In genomic region chr1:150234647-150235435, GRCh38 we compare ENCODE assay signal across 8 cellular contexts. TPM values are rescaled to one million over a fixed set of nuclear protein-coding genes. Genes with fewer than 3 reads are reported as not detected.
DNase-seq lines count a peak whose midpoint lies in the region; ATAC-seq and TF ChIP-seq lines count a peak whose summit lies in the region.

No MANE protein-coding gene starts in this region.

- DNase-seq in DMS153 treated with DMSO at 0.1 percent for 48 hours (lab: John Stamatoyannopoulos, UW; ENCODE audit: unreplicated experiment) (peak; percentile 58), SK-N-MC (ENCODE audit: low read depth, low spot score) (no peak), Right ventricle myocardium inferior (ENCODE audit: missing footprints) (peak; percentile 91), tibial nerve (ENCODE audit: low spot score in 2 of 2) (peak; percentile 63 to 73)
- DNase-seq in activated naive CD4-positive, alpha-beta T cell treated with anti-CD3 and anti-CD28 coated beads, Interleukin-2, amount 50 U/mL, for 16 hours = peak; percentile 83

- H3K4me2 ChIP-seq in parathyroid adenoma (ENCODE audit: low read length) = peak overlapping the region; percentile 90

- H3K9me3 ChIP-seq in SK-N-MC (ENCODE audit: low read depth, low read length) = no peaks in the 10 kb centered on the region
- H3K9me3 ChIP-seq in parathyroid adenoma (ENCODE audit: control insufficient read depth, low read length) = no peaks in the 10 kb centered on the region
- H3K9me3 ChIP-seq in tibial nerve = no peaks in the 10 kb centered on the region

- no peak for TF ChIP-seq CTCF in parathyroid adenoma (IDR thresholded peaks at IDR 0.05)
- TF ChIP-seq CTCF in tibial nerve (IDR thresholded peaks at IDR 0.05) = no peak

- H3K4me3 ChIP-seq in SK-N-MC (peak overlapping the region; percentile 82), parathyroid adenoma (ENCODE audit: low read depth, low read length) (peak overlapping the region; percentile 94), tibial nerve (peak overlapping the region; percentile 62 to 100 (median 83))

- peaks cover 2% of the 10 kb centered on the region for H3K4me1 ChIP-seq in parathyroid adenoma
- peaks cover 0 to 20% (median 10%) of the 10 kb centered on the region in 4 donors for H3K4me1 ChIP-seq in tibial nerve

- TF ChIP-seq POLR2A in tibial nerve (IDR thresholded peaks at IDR 0.05) = peak in 1 of 2 donors; percentile 62

- TF ChIP-seq RAD21 in Ishikawa (IDR thresholded peaks at IDR 0.05; ENCODE audit: low read depth) = no peak

- no peaks in the 10 kb centered on the region for H3K79me2 ChIP-seq in parathyroid adenoma

- H2AFZ ChIP-seq in parathyroid adenoma = peak overlapping the region; percentile 83

- 0% methylated on average over 55 to 67 of the region's 88 CpGs for WGBS in tibial nerve, 2 donors

- H3K36me3 ChIP-seq in SK-N-MC (ENCODE audit: insufficient read depth, low read length) = peaks cover 20% of the 10 kb centered on the region
- H3K36me3 ChIP-seq in parathyroid adenoma (ENCODE audit: control insufficient read depth, insufficient read depth, low read length) = no peaks in the 10 kb centered on the region
- peaks cover 0 to 14% (median 0%) of the 10 kb centered on the region in 3 donors for H3K36me3 ChIP-seq in tibial nerve

- H3K27ac ChIP-seq in SK-N-MC = peak overlapping the region; percentile 81
- peak overlapping the region; percentile 95 for H3K27ac ChIP-seq in parathyroid adenoma
- H3K27ac ChIP-seq in tibial nerve = peak overlapping the region; percentile 94 to 100 (median 98)

- intact Hi-C loops in Right ventricle myocardium inferior (cut with DNase I) = loop anchor here (2.0 to 5.0 kb wide), 2 partner anchors 20 to 47 kb away; partner anchors contain the start of gene CIART

- H3K9ac ChIP-seq in SK-N-MC (ENCODE audit: insufficient read length) (peak overlapping the region; percentile 96), parathyroid adenoma (peak overlapping the region; percentile 87)

- ATAC-seq in GM21526 (IDR thresholded peaks at IDR 0.05; ENCODE audit: low FRiP score, unreplicated experiment) = peak; percentile 33
- ATAC-seq in Right ventricle myocardium inferior = peak; percentile 56

- no peak for TF ChIP-seq EP300 in Ishikawa (IDR thresholded peaks at IDR 0.05; ENCODE audit: borderline replicate concordance)
- TF ChIP-seq EP300 in tibial nerve (IDR thresholded peaks at IDR 0.05) = peak; percentile 28 to 91

- H3K27me3 ChIP-seq in parathyroid adenoma (ENCODE audit: control insufficient read depth, insufficient read depth, low read length) = no peaks in the 10 kb centered on the region
- no peaks in the 10 kb centered on the region for H3K27me3 ChIP-seq in tibial nerve

TF ChIP-seq in Ishikawa, 13 proteins besides CTCF, POLR2A, EP300 and RAD21:
- TF ChIP-seq USF1 (IDR thresholded peaks at IDR 0.05) = no peak
- peak; percentile 97 for TF ChIP-seq ZBTB7A (IDR thresholded peaks at IDR 0.05; ENCODE audit: low read depth)
- TF ChIP-seq MAX (IDR thresholded peaks at IDR 0.05) = peak; percentile 81

RNA-seq across cellular contexts. Expression of gene ANP32E, which starts 1.1 kb away (rescaled TPM):
- total RNA-seq in Right ventricle myocardium inferior = 28.6 TPM
- 10 to 100 TPM; 17.7 to 29.9 (median 23.7) TPM for total RNA-seq in tibial nerve

RNA-seq across cellular contexts. Expression of gene CA14, which starts 22.7 kb away (rescaled TPM):
- total RNA-seq in Right ventricle myocardium inferior = 14.4 TPM
- 1 to 10 TPM in 1 of 4 donors, under 1 TPM in 1, not detected in 2; 0.22 to 2.3 TPM for total RNA-seq in tibial nerve

RNA-seq across cellular contexts. Expression of gene APH1A, which starts 34.0 kb away (rescaled TPM):
- total RNA-seq in Right ventricle myocardium inferior = 58.7 TPM
- total RNA-seq in tibial nerve = 100 to 1,000 TPM in 1 of 4 donors, 10 to 100 TPM in 3; 68.1 to 108 (median 87.3) TPM

RNA-seq across cellular contexts. Expression of gene C1orf54, which starts 37.7 kb away (rescaled TPM):
- total RNA-seq in Right ventricle myocardium inferior (15.8 TPM), tibial nerve (10 to 100 TPM in 3 of 4 donors, 1 to 10 TPM in 1; 5.2 to 25.8 (median 14.1) TPM)

RNA-seq across cellular contexts. Expression of gene CIART, which starts 47.5 kb away (rescaled TPM):
- 12.8 TPM for total RNA-seq in Right ventricle myocardium inferior
- total RNA-seq in tibial nerve = 10 to 100 TPM in 1 of 4 donors, 1 to 10 TPM in 3; 2.7 to 12.8 (median 6.4) TPM
